ENCODE assay signal across 8 cellular contexts in the genomic region with DNA sequence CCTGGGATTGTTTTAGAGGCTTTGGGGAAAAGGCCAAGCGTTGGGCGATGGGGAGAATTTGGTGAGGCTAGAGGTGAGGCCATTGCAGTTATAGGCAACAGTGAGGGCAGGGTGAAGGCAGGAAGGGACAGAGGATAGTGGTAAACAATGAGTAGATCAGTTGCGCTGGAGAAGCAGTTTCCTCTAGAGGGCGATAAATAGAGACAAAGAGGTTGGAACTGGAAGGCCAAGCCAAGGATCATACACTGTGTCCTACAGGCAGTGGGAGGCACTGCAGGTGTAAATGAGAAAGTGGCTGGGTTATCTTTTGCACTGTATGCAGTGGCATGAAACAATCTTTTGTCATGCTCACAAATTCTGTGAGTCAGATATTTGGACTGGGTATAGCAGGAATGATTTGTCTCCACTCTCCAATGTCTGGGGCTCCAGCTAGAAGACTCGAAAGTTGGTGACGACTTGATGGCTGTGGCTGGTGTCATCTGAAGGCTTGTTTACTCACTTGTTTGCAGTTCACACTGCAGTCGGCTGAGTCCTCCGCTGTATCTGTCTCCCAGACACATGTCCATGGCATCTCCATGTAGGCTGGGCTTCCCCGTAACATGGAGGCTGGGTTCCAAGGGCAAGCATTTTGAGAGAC.
DNase-seq lines count a peak whose midpoint lies in the region; ATAC-seq, FAIRE-seq and TF ChIP-seq lines count a peak whose summit lies in the region.

No MANE protein-coding gene starts in this region.

- CTCF ChIA-PET in A549 (lab: Yijun Ruan, JAX): interaction anchor here (0.6 to 1.0 kb wide), 2 partner anchors 528 to 1080 kb away, joined by 3 read pairs; no protein-coding TSS in a partner anchor
- CTCF ChIA-PET in GM10248 (lab: Yijun Ruan, JAX): interaction anchor here (1.2 kb wide), 1 partner anchor 8 kb away, joined by 3 read pairs; no protein-coding TSS in a partner anchor

- peaks cover 6% of the 10 kb centered on the region for H3K27me3 Mint-ChIP-seq in nephron (ENCODE audit: low read depth)

- H3K4me1 ChIP-seq in A549: 0 out of 3 replicates have a peak, but pooled peaks cover 3% of the 10 kb centered on the region
- H3K4me1 ChIP-seq in HAP-1: no peaks in the 10 kb centered on the region

- peak; percentile 98 to 100 for ATAC-seq in A549

- in situ Hi-C loops in HAP-1 (cut with MboI; ENCODE audit: low sequenced_read_pairs): no loop called here

- no peaks in the 10 kb centered on the region for H3K36me3 ChIP-seq in HAP-1 (replicated peaks)

- TF ChIP-seq EP300 in A549 (IDR thresholded peaks at IDR 0.05): no peak

- peaks cover 42% of the 10 kb centered on the region for H3K4me1 Mint-ChIP-seq in nephron

- H3K4me3 ChIP-seq in A549: no peak overlapping the region
- H3K4me3 ChIP-seq in HAP-1: no peak overlapping the region

- POLR2A ChIA-PET in A549 (lab: Yijun Ruan, JAX): no interaction called here
- POLR2A ChIA-PET in GM10248 (lab: Yijun Ruan, JAX): no interaction called here

- TF ChIP-seq CTCF in A549 (IDR thresholded peaks at IDR 0.05) (peak; percentile 66), GM10248 (IDR thresholded peaks at IDR 0.05; ENCODE audit: control extremely low read depth, extremely low read depth, low read depth, missing control alignments) (peak; percentile 56), nephron (IDR thresholded peaks at IDR 0.05; ENCODE audit: unreplicated experiment in 3 of 3) (peak in 2 of 3 experiments; percentile 47 to 54)

- H3K36me3 Mint-ChIP-seq in nephron (ENCODE audit: low read depth): no peaks in the 10 kb centered on the region

- peak; percentile 56 to 73 for TF ChIP-seq RAD21 in A549 (conservative IDR thresholded peaks at IDR 0.05 in 1 of 2, IDR thresholded peaks at IDR 0.05 in 1 of 2)

- peak overlapping the region in 1 of 3 experiments; percentile 14 for H3K27ac Mint-ChIP-seq in nephron

- WGBS in A549 (ENCODE audit: missing lambda C conversion rate): 27% methylated on average over 9 of the region's 9 CpGs

- H3K27me3 ChIP-seq in HAP-1 (ENCODE audit: low read depth): no peaks in the 10 kb centered on the region

- H3K9me3 Mint-ChIP-seq in nephron: peaks cover 10% of the 10 kb centered on the region

- H3K9me3 ChIP-seq in A549 (no peaks in the 10 kb centered on the region), HAP-1 (no peaks in the 10 kb centered on the region; the same call in 1 of the 2 replicates)

- peak; percentile 36 for FAIRE-seq in A549 (lab: Jason Lieb, UNC)
- peak; percentile 81 for FAIRE-seq in RCC 7860 (lab: Jason Lieb, UNC)

- no peak overlapping the region for H3K27ac ChIP-seq in A549

- H3K4me2 ChIP-seq in A549: no peak overlapping the region

- no peak overlapping the region for H3K4me3 Mint-ChIP-seq in nephron

- peak; percentile 80 to 87 for DNase-seq in A549 (ENCODE audit: low read depth in 1 of 2, low spot score in 1 of 2)
- DNase-seq in GM10248 (ENCODE audit: extremely low spot score): peak; percentile 63
- DNase-seq in HAP-1 (ENCODE audit: low spot score in 2 of 2): peak; percentile 74 to 86
- DNase-seq in KG1 (lab: John Stamatoyannopoulos, UW): peak; percentile 11
- peak; percentile 80 for DNase-seq in RCC 7860 (ENCODE audit: low spot score)
- DNase-seq in dermis blood vessel endothelial cell: peak; percentile 49
- no peak for DNase-seq in activated CD4-positive, CD25-positive, alpha-beta regulatory T cell treated with anti-CD3 and anti-CD28 coated beads, Interleukin-2, amount 50 U/mL, for 72 hours

- no peak for TF ChIP-seq POLR2A in A549 (IDR thresholded peaks at IDR 0.05; ENCODE audit: low read length)

TF ChIP-seq in A549, 52 proteins besides CTCF, POLR2A, EP300 and RAD21:
- no peak for TF ChIP-seq FOSL2 (IDR thresholded peaks at IDR 0.05)
- peak; percentile 10; the same call in 1 of the 2 replicates for TF ChIP-seq FOSL2 (CRISPR knock-in tag; IDR thresholded peaks at IDR 0.05)
- peak; percentile 38; the same call in 2 of the 3 replicates for TF ChIP-seq SMC3 (IDR thresholded peaks at IDR 0.05)
- no peak for TF ChIP-seq MAZ (IDR thresholded peaks at IDR 0.05; ENCODE audit: borderline replicate concordance, low read depth, low read length)
TF ChIP-seq in A549: peak in this region for 2.
